11 cellular contexts compared by ENCODE assay signal in the genomic region with DNA sequence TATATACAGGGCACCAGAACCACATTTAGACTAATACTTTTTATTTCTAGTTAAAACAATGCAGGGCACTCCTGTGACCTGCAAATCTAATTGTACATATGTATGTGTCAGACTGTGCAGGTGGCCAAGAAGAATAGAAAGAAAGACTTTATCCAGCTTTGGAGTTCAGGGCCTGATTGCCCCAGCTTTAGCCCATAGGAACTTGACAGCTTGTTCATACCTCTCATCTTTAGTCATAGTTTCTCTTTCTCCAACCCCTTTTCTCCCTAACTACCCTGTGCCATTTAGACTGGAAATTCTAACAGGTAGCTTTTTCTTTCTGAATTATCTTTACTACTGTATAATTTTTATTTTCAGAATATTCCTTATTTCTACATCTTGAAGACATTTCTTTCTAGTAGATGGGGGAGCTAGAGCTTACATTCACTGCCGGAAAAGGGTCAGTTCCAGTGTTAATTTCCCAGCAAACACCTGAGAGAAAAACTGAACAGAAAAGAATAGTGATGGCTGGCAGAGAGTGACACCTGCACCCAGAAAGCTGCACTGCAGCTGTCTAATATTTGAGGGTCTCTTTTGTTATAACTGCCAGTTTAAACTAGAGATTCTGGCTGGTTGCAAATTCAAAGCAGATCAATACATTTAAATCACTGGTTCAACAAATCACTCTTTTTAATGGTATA. TPM values are rescaled to one million over a fixed set of nuclear protein-coding genes. Genes with fewer than 3 reads are reported as not detected.
DNase-seq lines count a peak whose midpoint lies in the region; ATAC-seq and TF ChIP-seq lines count a peak whose summit lies in the region.
"Had no signal": no experiment of that assay in that cellular context is flagged by ENCODE, and none has a peak within 500 bp of the region (broad histone marks: within the 10 kb centered on the region; RNA-seq: fewer than 3 reads in every experiment).

No MANE protein-coding gene starts in this region.

- peaks cover 26% of the 10 kb centered on the region in 2 experiments; a peak in 3 of 4 replicates for H3K4me1 ChIP-seq in SK-N-SH (ENCODE audit: control insufficient read depth in 1 of 2, insufficient read depth in 2 of 2, low read depth in 1 of 2, low read length in 1 of 2)
- peaks cover 65% of the 10 kb centered on the region for H3K4me1 ChIP-seq in upper lobe of right lung
- peaks cover 5% of the 10 kb centered on the region for H3K4me1 ChIP-seq in mesendoderm (ENCODE audit: control insufficient read depth, low read depth, low read length)

- no peak overlapping the region for H4K8ac ChIP-seq in mesendoderm (ENCODE audit: low read depth, low read length)

- peaks cover 100% of the 10 kb centered on the region for H4K20me1 ChIP-seq in SK-N-SH (ENCODE audit: insufficient read depth)

- 0 out of 2 replicates have a peak, but pooled peaks have one; percentile 3 for TF ChIP-seq RAD21 in SK-N-SH (IDR thresholded peaks at IDR 0.05; ENCODE audit: low read length)

- no peak overlapping the region for H2BK15ac ChIP-seq in mesendoderm (replicated peaks; ENCODE audit: low read depth)

- no peak overlapping the region for H2AK5ac ChIP-seq in mesendoderm (ENCODE audit: low read length)

- H2BK5ac ChIP-seq in mesendoderm (ENCODE audit: low read length), result no peak overlapping the region

- H3K9ac ChIP-seq in SK-N-SH (no peak overlapping the region), mesendoderm (ENCODE audit: low read length) (no peak overlapping the region)

- no peaks in the 10 kb centered on the region for H3K27me3 ChIP-seq in SK-N-SH (ENCODE audit: insufficient read depth)
- H3K27me3 ChIP-seq in upper lobe of right lung, result no peaks in the 10 kb centered on the region
- no peaks in the 10 kb centered on the region for H3K27me3 ChIP-seq in mesendoderm (ENCODE audit: insufficient read depth, low read length, poor library complexity)

- CTCF ChIA-PET in SK-N-SH (lab: Yijun Ruan, JAX), result interaction anchor here (0.8 to 1.2 kb wide), 2 partner anchors 50 to 67 kb away, joined by 3 to 5 read pairs; a partner anchor contains a TSS

- H3K79me2 ChIP-seq in SK-N-SH (ENCODE audit: insufficient read depth), result peaks cover 100% of the 10 kb centered on the region
- peaks cover 91% of the 10 kb centered on the region for H3K79me2 ChIP-seq in mesendoderm (ENCODE audit: control insufficient read depth, insufficient read depth, low read length)

- H2BK120ac ChIP-seq in mesendoderm (ENCODE audit: low read depth, low read length), result no peak overlapping the region

- H3K23ac ChIP-seq in mesendoderm (ENCODE audit: low read length), result no peak overlapping the region

- TF ChIP-seq CTCF in SK-N-SH (IDR thresholded peaks at IDR 0.05) (no peak; the same call in 1 of the 2 replicates), fibroblast of the aortic adventitia (IDR thresholded peaks at IDR 0.05; ENCODE audit: insufficient read depth, low read length) (no peak), upper lobe of right lung (IDR thresholded peaks at IDR 0.05) (peak; percentile 21)

- H4K5ac ChIP-seq in mesendoderm (ENCODE audit: low read length), result no peak overlapping the region

- no peaks in the 10 kb centered on the region for H3K9me2 ChIP-seq in SK-N-SH

- H3K56ac ChIP-seq in mesendoderm (ENCODE audit: low read length), result no peak overlapping the region

- intact Hi-C loops in upper lobe of right lung (cut with DNase I), result no loop called here

- H3K4me3 ChIP-seq in SK-N-SH (ENCODE audit: low read depth in 2 of 2, low read length in 1 of 2), result no peak overlapping the region
- no peak overlapping the region for H3K4me3 ChIP-seq in fibroblast of the aortic adventitia (ENCODE audit: low read depth, low read length)
- no peak overlapping the region for H3K4me3 ChIP-seq in upper lobe of right lung
- H3K4me3 ChIP-seq in mesendoderm (ENCODE audit: low read length), result no peak overlapping the region

- peak; percentile 30 for DNase-seq in stimulated activated CD4-positive, alpha-beta T cell treated with anti-CD3 and anti-CD28 coated beads, Interleukin-15, amount 100 ng/mL, for 24 hours
- no peak for DNase-seq in stimulated activated CD4-positive, alpha-beta T cell treated with anti-CD3 and anti-CD28 coated beads, Interleukin-2, amount 100 ng/mL, for 48 hours
- DNase-seq in SK-N-SH (no peak), fibroblast of the aortic adventitia (ENCODE audit: low read depth) (peak; percentile 27), upper lobe of right lung (no peak), NOMO-1 (lab: John Stamatoyannopoulos, UW; ENCODE audit: unreplicated experiment in 2 of 2) (no peak), mesendoderm (no peak)
- DNase-seq: activated CD4-positive, alpha-beta T cell treated with anti-CD3 and anti-CD28 coated beads for 1 hour; Karpas-422 had no signal

- no peaks in the 10 kb centered on the region for H3F3A ChIP-seq in SK-N-SH (replicated peaks; ENCODE audit: insufficient read depth)

- H2AFZ ChIP-seq in SK-N-SH (ENCODE audit: low read depth), result no peak overlapping the region

- peaks cover under 1% of the 10 kb centered on the region for H3K79me1 ChIP-seq in mesendoderm (ENCODE audit: low read length)

- H3K36me3 ChIP-seq in SK-N-SH (replicated peaks in 1 of 2; ENCODE audit: control insufficient read depth in 1 of 2, insufficient read depth in 2 of 2, low read length in 1 of 2) (peaks cover 57 to 69% of the 10 kb centered on the region in 2 experiments), upper lobe of right lung (peaks cover 13% of the 10 kb centered on the region), mesendoderm (ENCODE audit: control insufficient read depth, insufficient read depth, low read length) (no peaks in the 10 kb centered on the region)

- no peak overlapping the region for H3K18ac ChIP-seq in mesendoderm (ENCODE audit: low read length)

- H3K4me2 ChIP-seq in SK-N-SH (no peak overlapping the region), mesendoderm (ENCODE audit: low read length) (no peak overlapping the region)

- H3K27ac ChIP-seq in SK-N-SH (ENCODE audit: low read depth in 2 of 2, low read length in 1 of 2) (no peak overlapping the region), upper lobe of right lung (no peak overlapping the region), mesendoderm (ENCODE audit: low read depth, low read length) (no peak overlapping the region)

- ATAC-seq in upper lobe of right lung (no peak), HG03571 (IDR thresholded peaks at IDR 0.05; ENCODE audit: unreplicated experiment) (no peak)

- no peak overlapping the region for H3K4ac ChIP-seq in mesendoderm (ENCODE audit: low read depth, low read length)

- POLR2A ChIA-PET in SK-N-SH (lab: Yijun Ruan, JAX), result interaction anchor here (0.6 to 1.3 kb wide), 4 partner anchors 9 to 511 kb away, joined by 3 read pairs; a partner anchor contains a TSS

- no peak for TF ChIP-seq EP300 in SK-N-SH (IDR thresholded peaks at IDR 0.05; ENCODE audit: borderline replicate concordance in 1 of 2, low read depth in 1 of 2, low read length in 1 of 2)

- H3K9me3 ChIP-seq in SK-N-SH, result no peaks in the 10 kb centered on the region
- H3K9me3 ChIP-seq in upper lobe of right lung, result no peaks in the 10 kb centered on the region

- WGBS in SK-N-SH (ENCODE audit: low lambda C conversion rate), result 86% methylated on average over 1 of the region's 1 CpG
- no CpG with 5 or more reads among the region's 1 CpG for WGBS in mesendoderm (ENCODE audit: extremely low coverage, insufficient coverage, low lambda C conversion rate)

TF ChIP-seq in SK-N-SH, 30 proteins besides CTCF, POLR2A, EP300 and RAD21:
- TF ChIP-seq NFIC (IDR thresholded peaks at IDR 0.05; ENCODE audit: borderline replicate concordance), result no peak

RNA-seq across cellular contexts. Expression of a gene that starts 8.4 kb away (rescaled TPM):
- polyA plus RNA-seq in SK-N-SH (2012; rRNA removed), result 419 and 592 TPM in 2 replicates
- polyA plus RNA-seq in SK-N-SH (2012; cell fraction: cytosol; rRNA removed), result 806 and 838 TPM in 2 replicates
- 201 and 285 TPM in 2 replicates for polyA plus RNA-seq in SK-N-SH (2012; cell fraction: nucleus; rRNA removed)
- total RNA-seq in fibroblast of the aortic adventitia (ENCODE audit: low replicate concordance) (449 and 792 TPM in 2 replicates), upper lobe of right lung (478 TPM)
- 1,698 TPM for polyA plus RNA-seq in mesendoderm (2013, experiment 1 of 2)
- 1,742 TPM for polyA plus RNA-seq in mesendoderm (2013, experiment 2 of 2)

RNA-seq across cellular contexts. Expression of a gene that starts 32.4 kb away (rescaled TPM):
- 89.1 and 104 TPM in 2 replicates for polyA plus RNA-seq in SK-N-SH (2012; rRNA removed)
- polyA plus RNA-seq in SK-N-SH (2012; cell fraction: cytosol; rRNA removed), result 115 and 132 TPM in 2 replicates
- polyA plus RNA-seq in SK-N-SH (2012; cell fraction: nucleus; rRNA removed), result 25.5 and 37.5 TPM in 2 replicates
- total RNA-seq in fibroblast of the aortic adventitia (ENCODE audit: low replicate concordance) (26.0 and 29.2 TPM in 2 replicates), upper lobe of right lung (20.0 TPM)
- polyA plus RNA-seq in mesendoderm (2013, experiment 1 of 2), result 125 TPM
- polyA plus RNA-seq in mesendoderm (2013, experiment 2 of 2), result 127 TPM

RNA-seq across cellular contexts. Expression of a gene that starts 49.4 kb away (rescaled TPM):
- polyA plus RNA-seq in SK-N-SH (2012; rRNA removed), result not detected in 2 replicates
- not detected in 2 replicates for polyA plus RNA-seq in SK-N-SH (2012; cell fraction: cytosol; rRNA removed)
- not detected in 2 replicates for polyA plus RNA-seq in SK-N-SH (2012; cell fraction: nucleus; rRNA removed)
- total RNA-seq in fibroblast of the aortic adventitia (ENCODE audit: low replicate concordance), result not detected in 2 replicates
- total RNA-seq in upper lobe of right lung, result not detected
- polyA plus RNA-seq in mesendoderm (2013, experiment 1 of 2), result 3.5 TPM
- polyA plus RNA-seq in mesendoderm (2013, experiment 2 of 2), result 3.7 TPM
- total RNA-seq: cerebellum had no signal

Comparison
In these comparisons a context has a peak if more than half of its experiments do, and no peak if none do; other contexts are left out.
1. DNase-seq: peak in stimulated activated CD4-positive, alpha-beta T cell treated with anti-CD3 and anti-CD28 coated beads, Interleukin-15, amount 100 ng/mL, for 24 hours (single experiment) and fibroblast of the aortic adventitia (single experiment); none in stimulated activated CD4-positive, alpha-beta T cell treated with anti-CD3 and anti-CD28 coated beads, Interleukin-2, amount 100 ng/mL, for 48 hours (0 of 2), SK-N-SH (single experiment), upper lobe of right lung (single experiment), NOMO-1 (0 of 2) and mesendoderm (single experiment).